In the genomic region with DNA sequence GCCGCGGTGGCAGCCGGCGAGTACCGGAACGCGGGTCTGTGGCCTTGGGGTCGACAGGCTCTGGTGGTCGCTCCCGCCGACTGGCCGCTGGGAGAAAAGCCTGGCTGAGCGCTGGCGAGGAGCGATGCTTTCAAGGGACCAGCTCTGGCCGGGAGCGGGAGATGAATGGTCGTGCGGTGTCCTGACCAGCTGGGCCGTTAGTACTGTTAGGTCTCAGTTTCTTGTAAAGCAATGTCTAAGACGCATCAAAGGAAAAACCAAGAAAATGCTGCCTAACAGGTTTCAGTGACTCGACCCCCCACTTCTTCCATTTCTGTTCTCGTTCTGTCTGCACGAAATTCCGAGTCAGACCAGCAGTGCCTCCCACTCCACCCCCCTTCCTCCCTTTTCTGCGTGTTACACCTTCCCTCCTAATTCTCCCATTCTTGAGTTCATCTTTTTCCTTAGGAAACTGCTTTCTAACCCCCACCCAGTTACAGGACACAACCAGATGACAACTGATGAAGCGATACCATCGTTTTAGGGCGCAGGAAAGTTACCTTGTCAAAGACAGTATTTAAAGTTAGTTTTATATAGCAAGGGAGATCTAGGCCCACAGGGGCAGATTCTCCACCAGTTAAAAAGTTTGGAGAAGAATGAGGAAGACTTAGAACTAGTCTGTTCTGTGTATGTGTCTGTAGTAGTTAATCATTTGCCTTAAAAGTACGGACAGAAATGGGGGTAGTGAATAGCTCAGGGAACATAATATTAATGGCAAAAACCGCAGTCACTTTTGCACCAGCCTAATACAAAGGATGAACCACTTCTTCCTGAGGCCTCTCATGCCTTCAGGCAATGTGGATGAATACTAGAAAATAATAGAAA, we compare ENCODE assay signal across 1 cellular context.
A peak's percentile ranks its signal among the peaks of the same experiment; 100 is the strongest.
TF ChIP-seq lines count a peak whose summit lies in the region.

No MANE protein-coding gene starts in this region.

TF ChIP-seq in K562, 482 proteins besides CTCF, POLR2A, EP300 and RAD21 (continued from another document and continues in another):
- TF ChIP-seq, protein P1, sequence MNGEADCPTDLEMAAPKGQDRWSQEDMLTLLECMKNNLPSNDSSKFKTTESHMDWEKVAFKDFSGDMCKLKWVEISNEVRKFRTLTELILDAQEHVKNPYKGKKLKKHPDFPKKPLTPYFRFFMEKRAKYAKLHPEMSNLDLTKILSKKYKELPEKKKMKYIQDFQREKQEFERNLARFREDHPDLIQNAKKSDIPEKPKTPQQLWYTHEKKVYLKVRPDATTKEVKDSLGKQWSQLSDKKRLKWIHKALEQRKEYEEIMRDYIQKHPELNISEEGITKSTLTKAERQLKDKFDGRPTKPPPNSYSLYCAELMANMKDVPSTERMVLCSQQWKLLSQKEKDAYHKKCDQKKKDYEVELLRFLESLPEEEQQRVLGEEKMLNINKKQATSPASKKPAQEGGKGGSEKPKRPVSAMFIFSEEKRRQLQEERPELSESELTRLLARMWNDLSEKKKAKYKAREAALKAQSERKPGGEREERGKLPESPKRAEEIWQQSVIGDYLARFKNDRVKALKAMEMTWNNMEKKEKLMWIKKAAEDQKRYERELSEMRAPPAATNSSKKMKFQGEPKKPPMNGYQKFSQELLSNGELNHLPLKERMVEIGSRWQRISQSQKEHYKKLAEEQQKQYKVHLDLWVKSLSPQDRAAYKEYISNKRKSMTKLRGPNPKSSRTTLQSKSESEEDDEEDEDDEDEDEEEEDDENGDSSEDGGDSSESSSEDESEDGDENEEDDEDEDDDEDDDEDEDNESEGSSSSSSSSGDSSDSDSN (IDR thresholded peaks at IDR 0.05; ENCODE audit: borderline replicate concordance in 1 of 2, low read depth in 2 of 2, low read length in 2 of 2) = 0 out of 4 replicates have a peak, but pooled peaks of 1 of the 2 experiments have one; percentile 44
- TF ChIP-seq, protein P2, sequence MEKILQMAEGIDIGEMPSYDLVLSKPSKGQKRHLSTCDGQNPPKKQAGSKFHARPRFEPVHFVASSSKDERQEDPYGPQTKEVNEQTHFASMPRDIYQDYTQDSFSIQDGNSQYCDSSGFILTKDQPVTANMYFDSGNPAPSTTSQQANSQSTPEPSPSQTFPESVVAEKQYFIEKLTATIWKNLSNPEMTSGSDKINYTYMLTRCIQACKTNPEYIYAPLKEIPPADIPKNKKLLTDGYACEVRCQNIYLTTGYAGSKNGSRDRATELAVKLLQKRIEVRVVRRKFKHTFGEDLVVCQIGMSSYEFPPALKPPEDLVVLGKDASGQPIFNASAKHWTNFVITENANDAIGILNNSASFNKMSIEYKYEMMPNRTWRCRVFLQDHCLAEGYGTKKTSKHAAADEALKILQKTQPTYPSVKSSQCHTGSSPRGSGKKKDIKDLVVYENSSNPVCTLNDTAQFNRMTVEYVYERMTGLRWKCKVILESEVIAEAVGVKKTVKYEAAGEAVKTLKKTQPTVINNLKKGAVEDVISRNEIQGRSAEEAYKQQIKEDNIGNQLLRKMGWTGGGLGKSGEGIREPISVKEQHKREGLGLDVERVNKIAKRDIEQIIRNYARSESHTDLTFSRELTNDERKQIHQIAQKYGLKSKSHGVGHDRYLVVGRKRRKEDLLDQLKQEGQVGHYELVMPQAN (IDR thresholded peaks at IDR 0.05; ENCODE audit: borderline replicate concordance) = 0 out of 2 replicates have a peak, but pooled peaks have one; percentile 30
- TF ChIP-seq CHD1 (IDR thresholded peaks at IDR 0.05; ENCODE audit: low read length) = no peak
- no peak for TF ChIP-seq NCOA4 (IDR thresholded peaks at IDR 0.05; ENCODE audit: partially characterized antibody)
- TF ChIP-seq, protein P3, sequence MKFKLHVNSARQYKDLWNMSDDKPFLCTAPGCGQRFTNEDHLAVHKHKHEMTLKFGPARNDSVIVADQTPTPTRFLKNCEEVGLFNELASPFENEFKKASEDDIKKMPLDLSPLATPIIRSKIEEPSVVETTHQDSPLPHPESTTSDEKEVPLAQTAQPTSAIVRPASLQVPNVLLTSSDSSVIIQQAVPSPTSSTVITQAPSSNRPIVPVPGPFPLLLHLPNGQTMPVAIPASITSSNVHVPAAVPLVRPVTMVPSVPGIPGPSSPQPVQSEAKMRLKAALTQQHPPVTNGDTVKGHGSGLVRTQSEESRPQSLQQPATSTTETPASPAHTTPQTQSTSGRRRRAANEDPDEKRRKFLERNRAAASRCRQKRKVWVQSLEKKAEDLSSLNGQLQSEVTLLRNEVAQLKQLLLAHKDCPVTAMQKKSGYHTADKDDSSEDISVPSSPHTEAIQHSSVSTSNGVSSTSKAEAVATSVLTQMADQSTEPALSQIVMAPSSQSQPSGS (CRISPR knock-in tag; IDR thresholded peaks at IDR 0.05) = no peak
- no peak for TF ChIP-seq ZNF282 (CRISPR knock-in tag; IDR thresholded peaks at IDR 0.05)
- TF ChIP-seq RBBP5 (IDR thresholded peaks at IDR 0.05; ENCODE audit: borderline replicate concordance, insufficient read depth, low read length, poor library complexity, severe bottlenecking) = peak; percentile 76
- TF ChIP-seq, protein P4, sequence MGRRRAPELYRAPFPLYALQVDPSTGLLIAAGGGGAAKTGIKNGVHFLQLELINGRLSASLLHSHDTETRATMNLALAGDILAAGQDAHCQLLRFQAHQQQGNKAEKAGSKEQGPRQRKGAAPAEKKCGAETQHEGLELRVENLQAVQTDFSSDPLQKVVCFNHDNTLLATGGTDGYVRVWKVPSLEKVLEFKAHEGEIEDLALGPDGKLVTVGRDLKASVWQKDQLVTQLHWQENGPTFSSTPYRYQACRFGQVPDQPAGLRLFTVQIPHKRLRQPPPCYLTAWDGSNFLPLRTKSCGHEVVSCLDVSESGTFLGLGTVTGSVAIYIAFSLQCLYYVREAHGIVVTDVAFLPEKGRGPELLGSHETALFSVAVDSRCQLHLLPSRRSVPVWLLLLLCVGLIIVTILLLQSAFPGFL (CRISPR knock-in tag; IDR thresholded peaks at IDR 0.05) = no peak
- TF ChIP-seq, protein P5, sequence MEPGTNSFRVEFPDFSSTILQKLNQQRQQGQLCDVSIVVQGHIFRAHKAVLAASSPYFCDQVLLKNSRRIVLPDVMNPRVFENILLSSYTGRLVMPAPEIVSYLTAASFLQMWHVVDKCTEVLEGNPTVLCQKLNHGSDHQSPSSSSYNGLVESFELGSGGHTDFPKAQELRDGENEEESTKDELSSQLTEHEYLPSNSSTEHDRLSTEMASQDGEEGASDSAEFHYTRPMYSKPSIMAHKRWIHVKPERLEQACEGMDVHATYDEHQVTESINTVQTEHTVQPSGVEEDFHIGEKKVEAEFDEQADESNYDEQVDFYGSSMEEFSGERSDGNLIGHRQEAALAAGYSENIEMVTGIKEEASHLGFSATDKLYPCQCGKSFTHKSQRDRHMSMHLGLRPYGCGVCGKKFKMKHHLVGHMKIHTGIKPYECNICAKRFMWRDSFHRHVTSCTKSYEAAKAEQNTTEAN (CRISPR knock-in tag; IDR thresholded peaks at IDR 0.05) = no peak
- TF ChIP-seq EGR1 (conservative IDR thresholded peaks at IDR 0.05) = peak; percentile 74
- TF ChIP-seq, protein P6, sequence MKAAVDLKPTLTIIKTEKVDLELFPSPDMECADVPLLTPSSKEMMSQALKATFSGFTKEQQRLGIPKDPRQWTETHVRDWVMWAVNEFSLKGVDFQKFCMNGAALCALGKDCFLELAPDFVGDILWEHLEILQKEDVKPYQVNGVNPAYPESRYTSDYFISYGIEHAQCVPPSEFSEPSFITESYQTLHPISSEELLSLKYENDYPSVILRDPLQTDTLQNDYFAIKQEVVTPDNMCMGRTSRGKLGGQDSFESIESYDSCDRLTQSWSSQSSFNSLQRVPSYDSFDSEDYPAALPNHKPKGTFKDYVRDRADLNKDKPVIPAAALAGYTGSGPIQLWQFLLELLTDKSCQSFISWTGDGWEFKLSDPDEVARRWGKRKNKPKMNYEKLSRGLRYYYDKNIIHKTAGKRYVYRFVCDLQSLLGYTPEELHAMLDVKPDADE (conservative IDR thresholded peaks at IDR 0.05; ENCODE audit: control insufficient read depth, low read depth, low read length) = 0 out of 2 replicates have a peak, but pooled peaks have one; percentile 39
- TF ChIP-seq DACH1 (IDR thresholded peaks at IDR 0.05; ENCODE audit: partially characterized antibody) = peak; percentile 47
- TF ChIP-seq, protein P7, sequence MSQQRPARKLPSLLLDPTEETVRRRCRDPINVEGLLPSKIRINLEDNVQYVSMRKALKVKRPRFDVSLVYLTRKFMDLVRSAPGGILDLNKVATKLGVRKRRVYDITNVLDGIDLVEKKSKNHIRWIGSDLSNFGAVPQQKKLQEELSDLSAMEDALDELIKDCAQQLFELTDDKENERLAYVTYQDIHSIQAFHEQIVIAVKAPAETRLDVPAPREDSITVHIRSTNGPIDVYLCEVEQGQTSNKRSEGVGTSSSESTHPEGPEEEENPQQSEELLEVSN (IDR thresholded peaks at IDR 0.05; ENCODE audit: borderline replicate concordance in 1 of 2, extremely low read depth in 1 of 2, insufficient read depth in 1 of 2, insufficient read length in 1 of 2, low read depth in 1 of 2, low read length in 1 of 2, poor library complexity in 1 of 2, severe bottlenecking in 1 of 2) = peak in 1 of 2 experiments; percentile 5
- TF ChIP-seq, protein P8, sequence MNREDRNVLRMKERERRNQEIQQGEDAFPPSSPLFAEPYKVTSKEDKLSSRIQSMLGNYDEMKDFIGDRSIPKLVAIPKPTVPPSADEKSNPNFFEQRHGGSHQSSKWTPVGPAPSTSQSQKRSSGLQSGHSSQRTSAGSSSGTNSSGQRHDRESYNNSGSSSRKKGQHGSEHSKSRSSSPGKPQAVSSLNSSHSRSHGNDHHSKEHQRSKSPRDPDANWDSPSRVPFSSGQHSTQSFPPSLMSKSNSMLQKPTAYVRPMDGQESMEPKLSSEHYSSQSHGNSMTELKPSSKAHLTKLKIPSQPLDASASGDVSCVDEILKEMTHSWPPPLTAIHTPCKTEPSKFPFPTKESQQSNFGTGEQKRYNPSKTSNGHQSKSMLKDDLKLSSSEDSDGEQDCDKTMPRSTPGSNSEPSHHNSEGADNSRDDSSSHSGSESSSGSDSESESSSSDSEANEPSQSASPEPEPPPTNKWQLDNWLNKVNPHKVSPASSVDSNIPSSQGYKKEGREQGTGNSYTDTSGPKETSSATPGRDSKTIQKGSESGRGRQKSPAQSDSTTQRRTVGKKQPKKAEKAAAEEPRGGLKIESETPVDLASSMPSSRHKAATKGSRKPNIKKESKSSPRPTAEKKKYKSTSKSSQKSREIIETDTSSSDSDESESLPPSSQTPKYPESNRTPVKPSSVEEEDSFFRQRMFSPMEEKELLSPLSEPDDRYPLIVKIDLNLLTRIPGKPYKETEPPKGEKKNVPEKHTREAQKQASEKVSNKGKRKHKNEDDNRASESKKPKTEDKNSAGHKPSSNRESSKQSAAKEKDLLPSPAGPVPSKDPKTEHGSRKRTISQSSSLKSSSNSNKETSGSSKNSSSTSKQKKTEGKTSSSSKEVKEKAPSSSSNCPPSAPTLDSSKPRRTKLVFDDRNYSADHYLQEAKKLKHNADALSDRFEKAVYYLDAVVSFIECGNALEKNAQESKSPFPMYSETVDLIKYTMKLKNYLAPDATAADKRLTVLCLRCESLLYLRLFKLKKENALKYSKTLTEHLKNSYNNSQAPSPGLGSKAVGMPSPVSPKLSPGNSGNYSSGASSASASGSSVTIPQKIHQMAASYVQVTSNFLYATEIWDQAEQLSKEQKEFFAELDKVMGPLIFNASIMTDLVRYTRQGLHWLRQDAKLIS (CRISPR knock-in tag; IDR thresholded peaks at IDR 0.05) = 0 out of 2 replicates have a peak, but pooled peaks have one; percentile 7
- no peak for TF ChIP-seq GABPA (tag; conservative IDR thresholded peaks at IDR 0.05; ENCODE audit: low read depth)
- TF ChIP-seq TRIM24 (IDR thresholded peaks at IDR 0.05) = no peak
- TF ChIP-seq TEAD1 (CRISPR knock-in tag; IDR thresholded peaks at IDR 0.05) = no peak; a peak in 1 of 4 replicates
- TF ChIP-seq, protein P9, sequence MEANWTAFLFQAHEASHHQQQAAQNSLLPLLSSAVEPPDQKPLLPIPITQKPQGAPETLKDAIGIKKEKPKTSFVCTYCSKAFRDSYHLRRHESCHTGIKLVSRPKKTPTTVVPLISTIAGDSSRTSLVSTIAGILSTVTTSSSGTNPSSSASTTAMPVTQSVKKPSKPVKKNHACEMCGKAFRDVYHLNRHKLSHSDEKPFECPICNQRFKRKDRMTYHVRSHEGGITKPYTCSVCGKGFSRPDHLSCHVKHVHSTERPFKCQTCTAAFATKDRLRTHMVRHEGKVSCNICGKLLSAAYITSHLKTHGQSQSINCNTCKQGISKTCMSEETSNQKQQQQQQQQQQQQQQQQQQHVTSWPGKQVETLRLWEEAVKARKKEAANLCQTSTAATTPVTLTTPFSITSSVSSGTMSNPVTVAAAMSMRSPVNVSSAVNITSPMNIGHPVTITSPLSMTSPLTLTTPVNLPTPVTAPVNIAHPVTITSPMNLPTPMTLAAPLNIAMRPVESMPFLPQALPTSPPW (CRISPR knock-in tag; IDR thresholded peaks at IDR 0.05) = peak; percentile 44
- TF ChIP-seq HDGF (IDR thresholded peaks at IDR 0.05) = no peak
- no peak for TF ChIP-seq ELF1 (tag; IDR thresholded peaks at IDR 0.05)
- TF ChIP-seq ZBTB7A (IDR thresholded peaks at IDR 0.05; ENCODE audit: borderline replicate concordance, control insufficient read depth, low read depth, low read length) = peak; percentile 8; the same call in 1 of the 2 replicates
- TF ChIP-seq, protein P10, sequence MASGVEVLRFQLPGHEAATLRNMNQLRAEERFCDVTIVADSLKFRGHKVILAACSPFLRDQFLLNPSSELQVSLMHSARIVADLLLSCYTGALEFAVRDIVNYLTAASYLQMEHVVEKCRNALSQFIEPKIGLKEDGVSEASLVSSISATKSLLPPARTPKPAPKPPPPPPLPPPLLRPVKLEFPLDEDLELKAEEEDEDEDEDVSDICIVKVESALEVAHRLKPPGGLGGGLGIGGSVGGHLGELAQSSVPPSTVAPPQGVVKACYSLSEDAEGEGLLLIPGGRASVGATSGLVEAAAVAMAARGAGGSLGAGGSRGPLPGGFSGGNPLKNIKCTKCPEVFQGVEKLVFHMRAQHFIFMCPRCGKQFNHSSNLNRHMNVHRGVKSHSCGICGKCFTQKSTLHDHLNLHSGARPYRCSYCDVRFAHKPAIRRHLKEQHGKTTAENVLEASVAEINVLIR (CRISPR knock-in tag; IDR thresholded peaks at IDR 0.05) = no peak
- no peak for TF ChIP-seq CBX1 (IDR thresholded peaks at IDR 0.05; ENCODE audit: low read depth)
- TF ChIP-seq, protein P11, sequence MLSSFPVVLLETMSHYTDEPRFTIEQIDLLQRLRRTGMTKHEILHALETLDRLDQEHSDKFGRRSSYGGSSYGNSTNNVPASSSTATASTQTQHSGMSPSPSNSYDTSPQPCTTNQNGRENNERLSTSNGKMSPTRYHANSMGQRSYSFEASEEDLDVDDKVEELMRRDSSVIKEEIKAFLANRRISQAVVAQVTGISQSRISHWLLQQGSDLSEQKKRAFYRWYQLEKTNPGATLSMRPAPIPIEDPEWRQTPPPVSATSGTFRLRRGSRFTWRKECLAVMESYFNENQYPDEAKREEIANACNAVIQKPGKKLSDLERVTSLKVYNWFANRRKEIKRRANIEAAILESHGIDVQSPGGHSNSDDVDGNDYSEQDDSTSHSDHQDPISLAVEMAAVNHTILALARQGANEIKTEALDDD (IDR thresholded peaks at IDR 0.05) = peak; percentile 61
- no peak for TF ChIP-seq NEUROD1 (IDR thresholded peaks at IDR 0.05; ENCODE audit: borderline replicate concordance, low read depth, low read length, partially characterized antibody)
- TF ChIP-seq FOXJ2 (tag; IDR thresholded peaks at IDR 0.05) = no peak
- no peak for TF ChIP-seq RB1 (IDR thresholded peaks at IDR 0.05; ENCODE audit: low read depth)
- TF ChIP-seq YY1 (IDR thresholded peaks at IDR 0.05; ENCODE audit: borderline replicate concordance in 1 of 3, control insufficient read depth in 1 of 3, extremely low read depth in 1 of 3, insufficient read depth in 3 of 3, insufficient read length in 1 of 3, insufficient replicate concordance in 2 of 3, low read depth in 1 of 3, low read length in 2 of 3) = no peak
